In genomic region chr11:73242291-73243092, GRCh38 we compare ENCODE assay signal across 8 cellular contexts. TPM values are rescaled to one million over a fixed set of nuclear protein-coding genes. Genes with fewer than 3 reads are reported as not detected.
DNase-seq lines count a peak whose midpoint lies in the region; ATAC-seq and TF ChIP-seq lines count a peak whose summit lies in the region.

No MANE protein-coding gene starts in this region.

- 0 out of 2 replicates have a peak, but pooled peaks cover 4% of the 10 kb centered on the region for H3K27me3 ChIP-seq in DOHH2 (ENCODE audit: control insufficient read depth, low read length)

- peak overlapping the region; percentile 51 for H3K4me2 ChIP-seq in DOHH2 (ENCODE audit: low read length)

- H3K9me3 ChIP-seq in DOHH2 (ENCODE audit: control insufficient read depth, insufficient read depth, low read length): no peaks in the 10 kb centered on the region

- no peaks in the 10 kb centered on the region for H3K36me3 Mint-ChIP-seq in HFFc6 (ENCODE audit: low read depth)

- intact Hi-C loops in left colon (cut with DNase I, micrococcal nuclease): loop anchor here in 1 of 2 donors (2.0 kb wide), 1 partner anchor 60 kb away; no protein-coding TSS in a partner anchor

- ATAC-seq in left colon (peak; percentile 89), HG02981 (IDR thresholded peaks at IDR 0.05; ENCODE audit: unreplicated experiment) (no peak)

- H3K27ac Mint-ChIP-seq in HFFc6: peak overlapping the region; percentile 75

- no peaks in the 10 kb centered on the region; the same call in 1 of the 2 replicates for H4K20me1 ChIP-seq in DOHH2 (ENCODE audit: control insufficient read depth, insufficient read depth, low read depth, low read length)

- no peaks in the 10 kb centered on the region for H3K9me2 ChIP-seq in DOHH2 (replicated peaks; ENCODE audit: control insufficient read depth, low read length)

- H3K9me3 Mint-ChIP-seq in HFFc6: no peaks in the 10 kb centered on the region

- peaks cover 3% of the 10 kb centered on the region; the same call in 1 of the 2 replicates for H3K27me3 Mint-ChIP-seq in HFFc6 (ENCODE audit: insufficient read depth)

- H3K36me3 ChIP-seq in DOHH2 (ENCODE audit: control insufficient read depth, low read length): no peaks in the 10 kb centered on the region

- peaks cover 52% of the 10 kb centered on the region for H3K4me1 Mint-ChIP-seq in HFFc6 (ENCODE audit: low read depth)

- H3K79me2 ChIP-seq in DOHH2 (ENCODE audit: control insufficient read depth, low read length): no peaks in the 10 kb centered on the region

- peaks cover 9% of the 10 kb centered on the region for H3K4me1 ChIP-seq in DOHH2 (ENCODE audit: control insufficient read depth, low read length)

- H3K27ac ChIP-seq in DOHH2 (ENCODE audit: low read depth, low read length): no peak overlapping the region

- H3K4me3 ChIP-seq in DOHH2 (ENCODE audit: low read length) (peak overlapping the region; percentile 42), choroid plexus epithelial cell (ENCODE audit: low read depth, low read length) (peak overlapping the region; percentile 48)

- DNase-seq in HFFc6 (peak; percentile 64), NCI-H2196 (lab: John Stamatoyannopoulos, UW; ENCODE audit: unreplicated experiment) (peak; percentile 56), choroid plexus epithelial cell (ENCODE audit: low read depth) (peak; percentile 80), left colon (peak; percentile 64 to 81)
- DNase-seq in activated CD4-positive, alpha-beta T cell treated with anti-CD3 and anti-CD28 coated beads for 1 hour: peak; percentile 56
- DNase-seq in stimulated activated CD4-positive, alpha-beta T cell treated with anti-CD3 and anti-CD28 coated beads, Interleukin-1b, Interleukin-23, amount 100 ng/mL, for 4 hours (ENCODE audit: low read depth in 2 of 2): peak; percentile 65 to 67

- no peaks in the 10 kb centered on the region for H3F3A ChIP-seq in DOHH2 (ENCODE audit: control insufficient read depth, insufficient read depth)

- TF ChIP-seq CTCF in DOHH2 (IDR thresholded peaks at IDR 0.05; ENCODE audit: low read depth, low read length, poor library complexity, severe bottlenecking): peak; percentile 88
- TF ChIP-seq CTCF in HFFc6 (IDR thresholded peaks at IDR 0.05): peak; percentile 98
- TF ChIP-seq CTCF in choroid plexus epithelial cell (conservative IDR thresholded peaks at IDR 0.05; ENCODE audit: low read depth, low read length): peak; percentile 93

- peak overlapping the region; percentile 13; the same call in 1 of the 2 replicates for H3K4me3 Mint-ChIP-seq in HFFc6

RNA-seq across cellular contexts. Expression of gene P2RY2, which starts 24.4 kb away (rescaled TPM):
- total RNA-seq in HFFc6 (2021; fragmentation: NEBNext Ultra II Directional; extraction: Animal tissue kit (Norgen Biotek cat#: 25700)): under 1 TPM in 5 of 6 experiments, not detected in 1; 0.08 to 0.20 (median 0.16) TPM
- 10 to 100 TPM; 14.5 to 20.4 TPM for total RNA-seq in left colon

RNA-seq across cellular contexts. Expression of gene P2RY6, which starts 29.6 kb away (rescaled TPM):
- 1 to 10 TPM in 4 of 6 experiments, under 1 TPM in 2; 0.54 to 2.4 (median 1.9) TPM for total RNA-seq in HFFc6 (2021; fragmentation: NEBNext Ultra II Directional; extraction: Animal tissue kit (Norgen Biotek cat#: 25700))
- 1 to 10 TPM; 1.5 to 1.8 TPM for total RNA-seq in left colon

Comparison
In these comparisons a context has a peak if more than half of its experiments do, and no peak if none do; other contexts are left out.
1. RNA of gene P2RY2, which starts 24.4 kb away (total RNA-seq): 14.5 to 20.4 TPM in left colon; 0.08 to 0.20 TPM in HFFc6; every median in the first group is over 10 times any median in the second.
2. Peak in every context shown above with its lines, with median percentiles within 50 percentile points of each other: CTCF ChIP-seq and DNase-seq.